ENCODE assay signal across 12 cellular contexts in the genomic region with DNA sequence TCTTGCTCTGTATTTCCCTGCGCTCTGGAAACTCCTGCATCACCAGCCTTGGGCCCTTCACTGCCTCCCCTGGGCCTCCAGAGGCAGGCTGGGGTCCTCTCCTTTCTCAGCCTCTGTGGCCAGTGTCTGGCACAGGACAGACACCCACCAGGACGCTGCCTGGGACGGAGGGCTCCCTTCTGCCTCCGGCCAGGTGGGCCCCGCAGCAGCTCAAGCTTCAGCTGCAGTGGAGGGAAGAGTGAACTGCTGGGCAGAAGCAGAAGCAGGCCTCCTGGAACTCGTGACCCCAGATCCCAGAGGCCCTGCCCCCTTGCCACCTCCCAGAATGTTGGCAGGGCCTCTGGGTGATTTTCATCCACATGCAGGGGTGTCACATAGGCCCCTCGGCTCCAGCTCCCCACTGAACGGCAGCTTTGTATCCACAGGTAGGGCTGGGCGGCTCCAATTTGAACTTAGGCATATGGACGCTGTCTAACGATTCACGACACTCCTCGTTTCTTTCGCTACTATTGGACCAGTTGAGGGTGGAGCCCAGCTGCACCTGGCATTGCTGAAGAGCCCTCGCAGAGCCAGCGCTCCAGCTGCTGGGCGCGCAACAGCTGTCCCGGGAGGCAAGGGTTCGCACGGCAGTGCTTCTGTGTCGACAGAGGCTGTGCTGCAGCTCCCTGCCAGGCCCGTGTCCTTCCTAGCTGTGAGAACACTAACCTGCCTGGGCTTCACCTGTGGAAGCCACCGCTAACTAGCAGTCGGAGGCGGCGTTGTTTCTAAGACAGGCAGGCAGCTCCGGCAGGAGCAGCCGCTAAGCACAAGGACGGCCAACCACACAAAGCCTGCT. TPM values are rescaled to one million over a fixed set of nuclear protein-coding genes. Genes with fewer than 3 reads are reported as not detected.
DNase-seq lines count a peak whose midpoint lies in the region; ATAC-seq and TF ChIP-seq lines count a peak whose summit lies in the region.
"Had no signal": no experiment of that assay in that cellular context is flagged by ENCODE, and none has a peak within 500 bp of the region (broad histone marks: within the 10 kb centered on the region; RNA-seq: fewer than 3 reads in every experiment).

No MANE protein-coding gene starts in this region.

- peak overlapping the region in 1 of 9 donors; percentile 31 for H3K27ac Mint-ChIP-seq in naive thymus-derived CD4-positive, alpha-beta T cell

- in situ Hi-C loops in Panc1 (cut with HindIII; ENCODE audit: low pct_unique_long_range_greater_than_20kb, low sequenced_read_pairs): no loop called here

- intact Hi-C loops in Panc1 (cut with micrococcal nuclease; ENCODE audit: unreplicated experiment): no loop called here
- intact Hi-C loops in naive thymus-derived CD4-positive, alpha-beta T cell (cut with micrococcal nuclease): loop anchor here in 1 of 2 donors (5.0 kb wide), 2 partner anchors 34 to 104 kb away; no protein-coding TSS in a partner anchor

- H3K4me1 ChIP-seq in Panc1 (ENCODE audit: control insufficient read depth, insufficient read depth, low read length): peaks cover 30% of the 10 kb centered on the region
- peaks cover 12 to 15% of the 10 kb centered on the region in 2 donors for H3K4me1 ChIP-seq in naive thymus-derived CD4-positive, alpha-beta T cell (ENCODE audit: control insufficient read depth in 2 of 2, insufficient read depth in 2 of 2, low read length in 2 of 2)

- H3K9me3 Mint-ChIP-seq in naive thymus-derived CD4-positive, alpha-beta T cell: peaks cover 0 to 19% (median 8%) of the 10 kb centered on the region in 11 donors

- H3K36me3 Mint-ChIP-seq in naive thymus-derived CD4-positive, alpha-beta T cell: peaks cover 7 to 32% (median 16%) of the 10 kb centered on the region in 5 donors

- DNase-seq in DMS53 treated with DMSO at 0.1 percent for 48 hours (lab: John Stamatoyannopoulos, UW; ENCODE audit: unreplicated experiment): peak; percentile 92
- DNase-seq in HL-60 (ENCODE audit: low read depth in 1 of 2, low spot score in 1 of 2): peak in 1 of 2 experiments; percentile 19
- no peak for DNase-seq in Panc1 (ENCODE audit: low read depth, low spot score)
- DNase-seq in naive thymus-derived CD4-positive, alpha-beta T cell: no peak
- DNase-seq in epidermal melanocyte (ENCODE audit: insufficient read length, low spot score): no peak
- no peak for DNase-seq in activated naive CD4-positive, alpha-beta T cell (lab: John Stamatoyannopoulos, UW)
- no peak for DNase-seq in NCI-H524 treated with DMSO at 0.1 percent for 48 hours (lab: John Stamatoyannopoulos, UW)
- DNase-seq: activated CD4-positive, alpha-beta T cell treated with anti-CD3 and anti-CD28 coated beads, Interleukin-2, amount 50 U/mL, for 1 hour; midbrain; testis had no signal

- H3K27me3 ChIP-seq in HL-60 (ENCODE audit: insufficient read depth, poor library complexity, severe bottlenecking): no peaks in the 10 kb centered on the region
- no peaks in the 10 kb centered on the region for H3K27me3 ChIP-seq in Panc1 (ENCODE audit: control insufficient read depth, insufficient read depth, low read length)
- H3K27me3 ChIP-seq in naive thymus-derived CD4-positive, alpha-beta T cell (ENCODE audit: control insufficient read depth in 2 of 2, insufficient read depth in 2 of 2, low read length in 2 of 2): no peaks in the 10 kb centered on the region
- H3K27me3 ChIP-seq: testis had no signal

- TSS peak; percentile 82 for BruUV-seq in Panc1 (replicated peaks; lab: Mats Ljungman, UMichigan)

- no peak overlapping the region for H3K4me3 ChIP-seq in HL-60 (replicated peaks; ENCODE audit: insufficient read depth, low read length)
- no peak overlapping the region for H3K4me3 ChIP-seq in Panc1 (ENCODE audit: low read depth in 2 of 2, low read length in 2 of 2)
- H3K4me3 ChIP-seq in naive thymus-derived CD4-positive, alpha-beta T cell (ENCODE audit: low read length): no peak overlapping the region
- H3K4me3 ChIP-seq: testis had no signal

- POLR2A ChIA-PET in Panc1 (lab: Charles Lee): interaction anchor here (0.6 kb wide), 1 partner anchor 1769 kb away, joined by 8 read pairs; no protein-coding TSS in a partner anchor
- POLR2A ChIA-PET in naive thymus-derived CD4-positive, alpha-beta T cell (lab: Charles Lee): interaction anchor here (0.7 to 5.4 kb wide), 5 partner anchors 18 to 103 kb away, joined by 3 to 32 read pairs (median 4); a partner anchor contains a TSS

- CTCF ChIA-PET in Panc1 (lab: Charles Lee): no interaction called here
- CTCF ChIA-PET in naive thymus-derived CD4-positive, alpha-beta T cell (lab: Charles Lee): interaction anchor here (1.7 kb wide), 1 partner anchor 33 kb away, joined by 4 read pairs; no protein-coding TSS in a partner anchor

- TF ChIP-seq CTCF in HL-60 (IDR thresholded peaks at IDR 0.05; ENCODE audit: insufficient read depth, low read length): no peak
- TF ChIP-seq CTCF in Panc1 (IDR thresholded peaks at IDR 0.05): no peak

- peaks cover 17 to 50% (median 33%) of the 10 kb centered on the region in 7 donors for H3K4me1 Mint-ChIP-seq in naive thymus-derived CD4-positive, alpha-beta T cell

- H3K27me3 Mint-ChIP-seq in naive thymus-derived CD4-positive, alpha-beta T cell: no peaks in the 10 kb centered on the region

- ATAC-seq in Panc1 (no peak), GM21447 (IDR thresholded peaks at IDR 0.05; ENCODE audit: unreplicated experiment) (no peak)
- ATAC-seq in naive thymus-derived CD4-positive, alpha-beta T cell: no peak

- H3K9me3 ChIP-seq in Panc1 (ENCODE audit: control insufficient read depth, insufficient read depth, low read depth, low read length): no peaks in the 10 kb centered on the region
- peaks cover 0 to 22% (median 0%) of the 10 kb centered on the region in 3 experiments for H3K9me3 ChIP-seq in naive thymus-derived CD4-positive, alpha-beta T cell (ENCODE audit: control insufficient read depth in 2 of 3, low read length in 3 of 3)
- H3K9me3 ChIP-seq: testis had no signal

- H3K36me3 ChIP-seq in Panc1 (ENCODE audit: control insufficient read depth, insufficient read depth, low read length): peaks cover 4% of the 10 kb centered on the region; the same call in 1 of the 2 replicates
- H3K36me3 ChIP-seq in naive thymus-derived CD4-positive, alpha-beta T cell (ENCODE audit: control insufficient read depth in 2 of 3, insufficient read depth in 3 of 3, low read length in 3 of 3): peaks cover 0 to 29% (median 0%) of the 10 kb centered on the region in 3 experiments

- H3K4me3 Mint-ChIP-seq in naive thymus-derived CD4-positive, alpha-beta T cell: peak overlapping the region; percentile 1 to 85 (median 74)

- H3K27ac ChIP-seq in HL-60 (replicated peaks) (peak overlapping the region; percentile 54; the same call in 1 of the 2 replicates), Panc1 (ENCODE audit: low read length) (no peak overlapping the region)
- H3K27ac ChIP-seq in naive thymus-derived CD4-positive, alpha-beta T cell (ENCODE audit: low read depth, low read length): no peak overlapping the region
- H3K27ac ChIP-seq: testis had no signal

RNA-seq across cellular contexts. Expression of a gene that starts 18.4 kb away (rescaled TPM):
- 2.9 TPM for total RNA-seq in Panc1 (2021; ENCODE audit: unreplicated experiment)
- polyA plus RNA-seq in Panc1 (2012; ENCODE audit: insufficient read length): 3.6 TPM
- total RNA-seq in naive thymus-derived CD4-positive, alpha-beta T cell: 10 to 100 TPM; 10.1 to 26.5 (median 15.9) TPM
- 10 to 100 TPM; 13.5 to 16.9 TPM for polyA plus RNA-seq in naive thymus-derived CD4-positive, alpha-beta T cell

RNA-seq across cellular contexts. Expression of a gene that starts 43.0 kb away (rescaled TPM):
- 0.74 TPM for total RNA-seq in Panc1 (2021; ENCODE audit: unreplicated experiment)
- polyA plus RNA-seq in Panc1 (2012; ENCODE audit: insufficient read length): 0.63 TPM
- total RNA-seq in naive thymus-derived CD4-positive, alpha-beta T cell: not detected
- not detected for polyA plus RNA-seq in naive thymus-derived CD4-positive, alpha-beta T cell
- total RNA-seq: frontal cortex had no signal

RNA-seq across cellular contexts. Expression of a gene that starts 50.6 kb away (rescaled TPM):
- total RNA-seq in Panc1 (2021; ENCODE audit: unreplicated experiment): 14.4 TPM
- polyA plus RNA-seq in Panc1 (2012; ENCODE audit: insufficient read length): 7.7 TPM
- total RNA-seq in naive thymus-derived CD4-positive, alpha-beta T cell: 10 to 100 TPM; 18.3 to 48.2 (median 46.1) TPM
- polyA plus RNA-seq in naive thymus-derived CD4-positive, alpha-beta T cell: 10 to 100 TPM; 26.7 to 28.1 TPM
